ENCODE assay signal across 17 cellular contexts in genomic region chr17:73552300-73553088, GRCh38.
A peak's percentile ranks its signal among the peaks of the same experiment; 100 is the strongest.
DNase-seq lines count a peak whose midpoint lies in the region; ATAC-seq, FAIRE-seq and TF ChIP-seq lines count a peak whose summit lies in the region.
"Had no signal": no experiment of that assay in that cellular context is flagged by ENCODE, and none has a peak within 500 bp of the region (broad histone marks: within the 10 kb centered on the region; RNA-seq: fewer than 3 reads in every experiment).

No MANE protein-coding gene starts in this region.

- no peak for DNase-seq in activated T-cell treated with anti-CD3 and anti-CD28 coated beads, Interleukin-2, amount 50 U/mL, for 24 hours
- DNase-seq in activated T-cell treated with anti-CD3 and anti-CD28 coated beads for 4 hours (no peak), H1 (ENCODE audit: low read depth in 1 of 2, low spot score in 2 of 2) (no peak), suprapubic skin (ENCODE audit: low spot score in 2 of 2) (no peak), SIG-M5 (lab: John Stamatoyannopoulos, UW) (no peak), hepatocyte (ENCODE audit: low spot score) (no peak)
- DNase-seq: aorta; cerebellar nuclear complex; Karpas-422; left colon; NCI-H526; spleen; stimulated activated naive CD4-positive, alpha-beta T cell treated with Interleukin-2 at 50 U/mL for 16 hours; uterus had no signal

- H3K79me2 ChIP-seq in H1 (ENCODE audit: control insufficient read depth in 1 of 2, insufficient read depth in 2 of 2, low read length in 2 of 2) (no peaks in the 10 kb centered on the region), hepatocyte (no peaks in the 10 kb centered on the region)

- no peak overlapping the region for H3K56ac ChIP-seq in H1 (replicated peaks; ENCODE audit: insufficient read length, low read depth, low read length)

- TF ChIP-seq EP300 in H1 (IDR thresholded peaks at IDR 0.05; ENCODE audit: borderline replicate concordance in 1 of 2, low read depth in 2 of 2, low read length in 2 of 2) (no peak), suprapubic skin (IDR thresholded peaks at IDR 0.05) (no peak)

- no peak overlapping the region for H4K5ac ChIP-seq in H1 (ENCODE audit: insufficient read length, low read depth, low read length)

- H2AFZ ChIP-seq in H1 (ENCODE audit: low read length) (no peak overlapping the region), hepatocyte (no peak overlapping the region)

- H3K14ac ChIP-seq in H1 (ENCODE audit: insufficient read length), result no peak overlapping the region

- no peak overlapping the region for H3K9ac ChIP-seq in H1 (replicated peaks in 1 of 4; ENCODE audit: extremely low read depth in 1 of 4, low read depth in 3 of 4, low read length in 3 of 4)

- no peak overlapping the region for H3K4ac ChIP-seq in H1 (replicated peaks; ENCODE audit: insufficient read length, low read depth, low read length)

- H2AK5ac ChIP-seq in H1 (ENCODE audit: low read depth, low read length), result no peak overlapping the region

- no peaks in the 10 kb centered on the region for H3K9me2 ChIP-seq in hepatocyte (replicated peaks; ENCODE audit: insufficient read depth)

- no peak overlapping the region for H3K4me3 ChIP-seq in H1 (ENCODE audit: extremely low read depth in 1 of 4, insufficient read depth in 2 of 4, low read depth in 3 of 4, low read length in 4 of 4)
- H3K4me3 ChIP-seq in suprapubic skin, result peak overlapping the region; percentile 30
- H3K4me3 ChIP-seq in hepatocyte, result no peak overlapping the region
- H3K4me3 ChIP-seq: uterus had no signal

- TF ChIP-seq CTCF in H1 (IDR thresholded peaks at IDR 0.05; ENCODE audit: control extremely low read depth in 1 of 3, insufficient read depth in 1 of 3, low read depth in 1 of 3, low read length in 3 of 3) (no peak), suprapubic skin (IDR thresholded peaks at IDR 0.05) (no peak), hepatocyte (IDR thresholded peaks at IDR 0.05; ENCODE audit: poor library complexity) (no peak)

- no peak overlapping the region; the same call in 1 of the 2 replicates for H4K8ac ChIP-seq in H1 (ENCODE audit: extremely low read depth, insufficient read depth, low read length)

- H3K9me3 Mint-ChIP-seq in activated T-cell treated with anti-CD3 and anti-CD28 coated beads, Interleukin-2, amount 50 U/mL, for 24 hours, result peaks cover 3% of the 10 kb centered on the region
- H3K9me3 Mint-ChIP-seq in IgD-negative memory B cell, result no peaks in the 10 kb centered on the region

- CTCF ChIA-PET in H1 (lab: Charles Lee; ENCODE audit: partially characterized antibody), result interaction anchor here (0.8 to 6.8 kb wide), 5 partner anchors 11 to 123 kb away, joined by 3 to 39 read pairs (median 15); no protein-coding TSS in a partner anchor

- H3K27ac ChIP-seq in H1 (ENCODE audit: low read depth, low read length), result no peak overlapping the region
- H3K27ac ChIP-seq in suprapubic skin, result no peak overlapping the region
- H3K27ac ChIP-seq in hepatocyte, result no peak overlapping the region
- H3K27ac ChIP-seq: spleen, uterus had no signal

- H3K4me2 ChIP-seq in H1 (ENCODE audit: insufficient read depth in 1 of 2, low read depth in 2 of 2, low read length in 2 of 2) (no peak overlapping the region), hepatocyte (no peak overlapping the region)

- H3K9me3 ChIP-seq in H1 (ENCODE audit: insufficient read depth in 2 of 2, low read depth in 1 of 2, low read length in 1 of 2), result no peaks in the 10 kb centered on the region
- H3K9me3 ChIP-seq in suprapubic skin, result no peaks in the 10 kb centered on the region
- H3K9me3 ChIP-seq in hepatocyte (ENCODE audit: low read depth), result no peaks in the 10 kb centered on the region
- H3K9me3 ChIP-seq: spleen, uterus had no signal

- no peak for TF ChIP-seq RAD21 in H1 (IDR thresholded peaks at IDR 0.05 in 1 of 2, conservative IDR thresholded peaks at IDR 0.05 in 1 of 2; ENCODE audit: low read depth in 2 of 2, low read length in 2 of 2)

- H2BK120ac ChIP-seq in H1 (replicated peaks; ENCODE audit: low read depth, low read length), result no peak overlapping the region

- H2BK20ac ChIP-seq in H1 (ENCODE audit: low read length), result no peak overlapping the region

- no peaks in the 10 kb centered on the region for H3K27me3 Mint-ChIP-seq in activated T-cell treated with anti-CD3 and anti-CD28 coated beads, Interleukin-2, amount 50 U/mL, for 24 hours
- H3K27me3 Mint-ChIP-seq in IgD-negative memory B cell, result peaks cover 3% of the 10 kb centered on the region

- H2BK12ac ChIP-seq in H1 (ENCODE audit: low read depth, low read length), result 0 out of 2 replicates have a peak overlapping the region, but pooled peaks have one; percentile 60

- peaks cover 0 to 18% (median 8%) of the 10 kb centered on the region in 4 experiments; a peak in 6 of 7 replicates for H3K4me1 ChIP-seq in H1 (replicated peaks in 1 of 4; ENCODE audit: control insufficient read depth in 3 of 4, insufficient read depth in 4 of 4, low read length in 3 of 4)
- H3K4me1 ChIP-seq in suprapubic skin, result no peaks in the 10 kb centered on the region
- H3K4me1 ChIP-seq in hepatocyte (ENCODE audit: insufficient read depth), result no peaks in the 10 kb centered on the region
- H3K4me1 ChIP-seq: uterus had no signal

- H4K91ac ChIP-seq in H1 (replicated peaks; ENCODE audit: insufficient read length, low read length), result no peak overlapping the region

- no peak overlapping the region for H3K23ac ChIP-seq in H1 (ENCODE audit: insufficient read length)

- no peaks in the 10 kb centered on the region for H3K23me2 ChIP-seq in H1 (ENCODE audit: low read depth, low read length)

- no peak overlapping the region for H2BK5ac ChIP-seq in H1 (ENCODE audit: low read depth, low read length)

- H3K4me3 Mint-ChIP-seq in activated T-cell treated with anti-CD3 and anti-CD28 coated beads, Interleukin-2, amount 50 U/mL, for 24 hours, result peak overlapping the region; percentile 79
- H3K4me3 Mint-ChIP-seq in IgD-negative memory B cell, result peak overlapping the region; percentile 69 to 86 (median 79)

- TF ChIP-seq POLR2A in H1 (IDR thresholded peaks at IDR 0.05; ENCODE audit: control extremely low read depth in 1 of 2, low read depth in 2 of 2, low read length in 2 of 2) (no peak), suprapubic skin (IDR thresholded peaks at IDR 0.05) (no peak)

- no peak for FAIRE-seq in H1 (lab: Jason Lieb, UNC)

- no peak overlapping the region for H3K18ac ChIP-seq in H1 (ENCODE audit: extremely low read depth, low read length)

- H3K27me3 ChIP-seq in H1 (replicated peaks in 1 of 4; ENCODE audit: control insufficient read depth in 3 of 4, extremely low read depth in 1 of 4, insufficient read depth in 3 of 4, low read length in 3 of 4) (no peaks in the 10 kb centered on the region; a peak in 1 of 7 replicates), suprapubic skin (peaks cover 5% of the 10 kb centered on the region), hepatocyte (peaks cover 1% of the 10 kb centered on the region)
- H3K27me3 ChIP-seq: spleen, uterus had no signal

- H3K36me3 Mint-ChIP-seq in activated T-cell treated with anti-CD3 and anti-CD28 coated beads, Interleukin-2, amount 50 U/mL, for 24 hours (ENCODE audit: low read depth), result no peaks in the 10 kb centered on the region
- peaks cover 3% of the 10 kb centered on the region for H3K36me3 Mint-ChIP-seq in IgD-negative memory B cell
- H3K36me3 Mint-ChIP-seq: activated CD4-positive, alpha-beta memory T cell treated with anti-CD3 and anti-CD28 coated beads for 36 hours had no signal

- H2BK15ac ChIP-seq in H1 (ENCODE audit: low read length), result peak overlapping the region; percentile 31; the same call in 1 of the 2 replicates

- H3K27ac Mint-ChIP-seq in activated T-cell treated with anti-CD3 and anti-CD28 coated beads, Interleukin-2, amount 50 U/mL, for 24 hours, result no peak overlapping the region
- no peak overlapping the region for H3K27ac Mint-ChIP-seq in IgD-negative memory B cell
- H3K27ac Mint-ChIP-seq: activated CD4-positive, alpha-beta memory T cell treated with anti-CD3 and anti-CD28 coated beads for 36 hours had no signal

- 85% methylated on average over 31 of the region's 31 CpGs; no CpG with 5 or more reads in 1 of the 2 experiments for WGBS in H1 (ENCODE audit: extremely low coverage in 1 of 2, insufficient coverage in 1 of 2, insufficient read length in 1 of 2, insufficient replicate concordance in 2 of 2, low coverage in 1 of 2, low lambda C conversion rate in 2 of 2, missing lambda C conversion rate in 1 of 2), 2 experiments
- WGBS in suprapubic skin, result 70% methylated on average over 28 of the region's 31 CpGs
- WGBS in hepatocyte (ENCODE audit: low lambda C conversion rate, missing lambda C conversion rate), result 85% methylated on average over 31 of the region's 31 CpGs

- H4K20me1 ChIP-seq in H1 (replicated peaks in 1 of 2; ENCODE audit: control insufficient read depth in 1 of 2, insufficient read depth in 2 of 2, low read length in 2 of 2) (no peaks in the 10 kb centered on the region), hepatocyte (ENCODE audit: insufficient read depth, poor library complexity, severe bottlenecking) (no peaks in the 10 kb centered on the region)

- peaks cover 12% of the 10 kb centered on the region for H3K4me1 Mint-ChIP-seq in activated T-cell treated with anti-CD3 and anti-CD28 coated beads, Interleukin-2, amount 50 U/mL, for 24 hours (ENCODE audit: low read depth)
- H3K4me1 Mint-ChIP-seq in IgD-negative memory B cell, result peaks cover 13 to 22% (median 14%) of the 10 kb centered on the region in 3 donors

- no peaks in the 10 kb centered on the region for H3K79me1 ChIP-seq in H1 (ENCODE audit: low read depth, low read length)

- ATAC-seq in GM18858 (IDR thresholded peaks at IDR 0.05; ENCODE audit: unreplicated experiment), result no peak
- ATAC-seq: left colon had no signal

- no peaks in the 10 kb centered on the region for H3K36me3 ChIP-seq in H1 (ENCODE audit: control insufficient read depth in 2 of 4, insufficient read depth in 4 of 4, low read length in 3 of 4)
- no peaks in the 10 kb centered on the region for H3K36me3 ChIP-seq in suprapubic skin
- H3K36me3 ChIP-seq in hepatocyte (replicated peaks; ENCODE audit: insufficient read depth, low read depth), result no peaks in the 10 kb centered on the region
- H3K36me3 ChIP-seq: spleen, uterus had no signal

- POLR2A ChIA-PET in H1 (lab: Charles Lee; ENCODE audit: partially characterized antibody), result interaction anchor here (0.6 to 1.3 kb wide), 2 partner anchors 8 to 23 kb away, joined by 3 read pairs; no protein-coding TSS in a partner anchor

TF ChIP-seq in H1, 55 proteins besides CTCF, POLR2A, EP300 and RAD21 (continues in another document):
- TF ChIP-seq TCF12 (IDR thresholded peaks at IDR 0.05; ENCODE audit: low read depth, low read length) (no peak), CBX8 (IDR thresholded peaks at IDR 0.05; ENCODE audit: borderline replicate concordance, low read depth, low read length) (no peak), ZNF274 (IDR thresholded peaks at IDR 0.05; ENCODE audit: borderline replicate concordance, extremely low read depth, low read length) (no peak), KDM4A (IDR thresholded peaks at IDR 0.05; ENCODE audit: low read depth, low read length, severe bottlenecking) (no peak), SRF (IDR thresholded peaks at IDR 0.05; ENCODE audit: low read depth, low read length) (no peak), SUZ12 (IDR thresholded peaks at IDR 0.05; ENCODE audit: low read length) (no peak), CREB1 (IDR thresholded peaks at IDR 0.05) (no peak), YY1 (IDR thresholded peaks at IDR 0.05; ENCODE audit: low read depth, low read length) (no peak), RXRA (IDR thresholded peaks at IDR 0.05; ENCODE audit: insufficient read depth, low read depth, low read length) (no peak)
